8 cellular contexts compared by ENCODE assay signal in the genomic region with DNA sequence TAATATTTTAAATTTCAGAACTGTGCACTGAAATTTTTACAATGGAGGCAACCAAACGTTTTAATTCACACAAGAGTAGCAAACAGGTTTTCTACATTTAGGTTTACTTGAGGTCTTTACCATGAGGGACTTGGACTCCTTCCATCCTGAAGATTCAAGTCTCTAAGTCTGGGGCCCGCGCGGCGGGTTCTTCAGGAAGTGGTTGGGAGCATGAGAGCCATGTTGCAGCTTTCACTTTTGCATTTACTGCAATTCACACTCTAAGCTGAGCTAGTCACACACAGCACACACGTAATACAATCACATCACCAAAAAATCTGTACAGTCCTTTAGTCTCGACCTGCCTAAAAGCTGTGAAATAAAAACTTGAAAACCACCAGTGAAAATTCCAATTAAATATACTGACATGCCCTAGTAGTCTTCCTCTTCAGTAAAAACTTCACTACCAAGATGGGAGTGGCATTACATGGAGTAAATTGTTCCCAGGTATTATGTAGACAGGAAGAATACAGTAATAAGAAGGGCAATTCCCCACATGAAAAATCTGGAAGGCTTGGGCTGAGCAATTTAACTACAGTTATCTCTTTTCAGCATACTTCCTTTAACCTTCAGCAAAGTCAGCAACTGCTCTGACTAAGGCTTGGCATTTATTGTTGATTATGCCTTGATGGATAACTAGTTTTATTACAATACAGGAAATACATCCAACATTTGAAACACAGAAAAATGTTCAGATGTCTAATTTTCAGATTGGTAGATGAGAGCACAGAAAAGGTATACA.
A peak's percentile ranks its signal among the peaks of the same experiment; 100 is the strongest.
DNase-seq lines count a peak whose midpoint lies in the region; ATAC-seq, FAIRE-seq and TF ChIP-seq lines count a peak whose summit lies in the region.

No MANE protein-coding gene starts in this region.

- TF ChIP-seq CTCF in D721Med (IDR thresholded peaks at IDR 0.05; ENCODE audit: insufficient read depth, missing control alignments) (no peak), brain (conservative IDR thresholded peaks at IDR 0.05) (no peak)

- POLR2A ChIA-PET in HEK293T (lab: Yijun Ruan, JAX), result interaction anchor here (1.9 to 2.8 kb wide), 3 partner anchors 23 to 35 kb away, joined by 6 to 15 read pairs (median 8); no protein-coding TSS in a partner anchor

- no peaks in the 10 kb centered on the region for H3K36me3 Mint-ChIP-seq in brain

- H3K27ac Mint-ChIP-seq in brain, result peak overlapping the region in 4 of 5 experiments; percentile 73 to 97 (median 90)

- no peaks in the 10 kb centered on the region for H3K9me3 Mint-ChIP-seq in brain

- DNase-seq in D721Med (ENCODE audit: insufficient read length, low spot score) (no peak), lung microvascular endothelial cell (ENCODE audit: low read depth in 2 of 2) (peak; percentile 66 to 79), HEK293T (ENCODE audit: extremely low spot score) (no peak), NCI-H2171 treated with DMSO at 0.1 percent for 48 hours (lab: John Stamatoyannopoulos, UW) (no peak)

- H3K27me3 Mint-ChIP-seq in brain, result no peaks in the 10 kb centered on the region

- FAIRE-seq in D721Med (lab: Jason Lieb, UNC), result peak; percentile 25

- peaks cover 68% of the 10 kb centered on the region for H3K4me1 Mint-ChIP-seq in brain

- peak overlapping the region in 2 of 5 experiments; percentile 83 to 94 for H3K4me3 Mint-ChIP-seq in brain

- no peaks in the 10 kb centered on the region for H3K4me1 ChIP-seq in urinary bladder (ENCODE audit: insufficient read depth)

- CTCF ChIA-PET in HEK293T (lab: Yijun Ruan, JAX), result interaction anchor here (0.6 to 0.7 kb wide), 2 partner anchors 12 to 47 kb away, joined by 3 read pairs; no protein-coding TSS in a partner anchor

- no peaks in the 10 kb centered on the region for H3K36me3 ChIP-seq in urinary bladder (ENCODE audit: insufficient read depth)

- H3K4me3 ChIP-seq in urinary bladder (ENCODE audit: low read depth, low read length), result no peak overlapping the region

- ATAC-seq in HG02610 (IDR thresholded peaks at IDR 0.05; ENCODE audit: unreplicated experiment), result peak; percentile 65
- peak; percentile 30 for ATAC-seq in SK-N-SH treated with all-trans-retinoic acid at 6 μM for 48 hours

- peak overlapping the region; percentile 50 for H3K27ac ChIP-seq in urinary bladder (ENCODE audit: low read depth)

- 10% methylated on average over 7 of the region's 7 CpGs for WGBS in urinary bladder

TF ChIP-seq in SK-N-SH treated with all-trans-retinoic acid at 6 μM for 48 hours, 23 proteins besides CTCF, POLR2A, EP300 and RAD21:
- TF ChIP-seq ESRRG (CRISPR knock-in tag; IDR thresholded peaks at IDR 0.05) (no peak), ZNF70 (CRISPR knock-in tag; IDR thresholded peaks at IDR 0.05) (no peak), SNAI2 (CRISPR knock-in tag; IDR thresholded peaks at IDR 0.05) (no peak)
- TF ChIP-seq, protein P1, sequence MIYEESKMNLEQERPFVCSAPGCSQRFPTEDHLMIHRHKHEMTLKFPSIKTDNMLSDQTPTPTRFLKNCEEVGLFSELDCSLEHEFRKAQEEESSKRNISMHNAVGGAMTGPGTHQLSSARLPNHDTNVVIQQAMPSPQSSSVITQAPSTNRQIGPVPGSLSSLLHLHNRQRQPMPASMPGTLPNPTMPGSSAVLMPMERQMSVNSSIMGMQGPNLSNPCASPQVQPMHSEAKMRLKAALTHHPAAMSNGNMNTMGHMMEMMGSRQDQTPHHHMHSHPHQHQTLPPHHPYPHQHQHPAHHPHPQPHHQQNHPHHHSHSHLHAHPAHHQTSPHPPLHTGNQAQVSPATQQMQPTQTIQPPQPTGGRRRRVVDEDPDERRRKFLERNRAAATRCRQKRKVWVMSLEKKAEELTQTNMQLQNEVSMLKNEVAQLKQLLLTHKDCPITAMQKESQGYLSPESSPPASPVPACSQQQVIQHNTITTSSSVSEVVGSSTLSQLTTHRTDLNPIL (CRISPR knock-in tag; IDR thresholded peaks at IDR 0.05; ENCODE audit: low read depth), result no peak

TF ChIP-seq in HEK293T, 16 proteins besides CTCF, POLR2A, EP300 and RAD21:
- TF ChIP-seq FOXA1 (IDR thresholded peaks at IDR 0.05) (no peak), ELF4 (IDR thresholded peaks at IDR 0.05) (no peak), SP1 (IDR thresholded peaks at IDR 0.05) (no peak), LEF1 (IDR thresholded peaks at IDR 0.05; ENCODE audit: borderline replicate concordance) (no peak), FOXM1 (IDR thresholded peaks at IDR 0.05; ENCODE audit: borderline replicate concordance) (no peak), HDGF (IDR thresholded peaks at IDR 0.05; ENCODE audit: borderline replicate concordance) (no peak), CTBP1 (IDR thresholded peaks at IDR 0.05; ENCODE audit: borderline replicate concordance) (no peak), FOXK2 (IDR thresholded peaks at IDR 0.05) (no peak), ZNF384 (IDR thresholded peaks at IDR 0.05) (no peak), L3MBTL2 (conservative IDR thresholded peaks at IDR 0.05) (no peak), BHLHE40 (IDR thresholded peaks at IDR 0.05; ENCODE audit: borderline replicate concordance) (no peak)

Comparison
In these comparisons a context has a peak if more than half of its experiments do, and no peak if none do; other contexts are left out.
1. DNase-seq: peak in lung microvascular endothelial cell (2 of 2); none in D721Med (single experiment), HEK293T (single experiment) and NCI-H2171 treated with DMSO at 0.1 percent for 48 hours (single experiment).